Comparison of ENCODE assay signal across 20 cellular contexts in genomic region chr4:25883565-25883964, GRCh38.
"Had no signal": no experiment of that assay in that cellular context is flagged by ENCODE, and none has a peak within 500 bp of the region (broad histone marks: within the 10 kb centered on the region; RNA-seq: fewer than 3 reads in every experiment).

No MANE protein-coding gene starts in this region.

- H3K27ac Mint-ChIP-seq: activated naive CD8-positive, alpha-beta T cell treated with anti-CD3 and anti-CD28 coated beads for 36 hours; natural killer cell had no signal

- H3K4me1 ChIP-seq: breast epithelium, prostate gland had no signal

- ATAC-seq: activated T-cell treated with anti-CD3 and anti-CD28 coated beads, Interleukin-2, amount 50 U/mL, for 4 hours; left lobe of liver; lower lobe of right lung; natural killer cell had no signal

- H3K4me3 ChIP-seq: breast epithelium, coronary artery, lower lobe of right lung, ovary, prostate gland, right atrium auricular region, spleen, upper lobe of left lung had no signal

- H3K27ac ChIP-seq: breast epithelium, coronary artery, lower lobe of right lung, ovary, prostate gland, right atrium auricular region, upper lobe of left lung had no signal

- H3K9me3 ChIP-seq: breast epithelium, lower lobe of right lung, ovary, prostate gland, right atrium auricular region, spleen, upper lobe of left lung had no signal

- DNase-seq: activated CD4-positive, alpha-beta T cell treated with anti-CD3 and anti-CD28 coated beads, Interleukin-2, amount 50 U/mL, for 48 hours; activated CD8-positive, alpha-beta memory T cell treated with anti-CD3 and anti-CD28 coated beads, Interleukin-2, amount 50 U/mL, for 48 hours; activated naive CD4-positive, alpha-beta T cell treated with Interleukin-2 at 50 U/mL for 16 hours; activated naive CD8-positive, alpha-beta T cell treated with anti-CD3 and anti-CD28 coated beads for 36 hours; activated T-cell treated with anti-CD3 and anti-CD28 coated beads, Interleukin-2, amount 50 U/mL, for 4 hours; lower lobe of right lung; midbrain; natural killer cell; ovary; spleen; stimulated activated CD4-positive, alpha-beta T cell treated with anti-CD3 and anti-CD28 coated beads, Interleukin-4, amount 100 ng/mL, for 1 hour; stimulated activated naive CD4-positive, alpha-beta T cell treated with Interleukin-2 at 50 U/mL for 16 hours; T-helper 1 cell; upper lobe of left lung had no signal

- H3K27me3 ChIP-seq: breast epithelium, ovary, right atrium auricular region, spleen, upper lobe of left lung had no signal

- H3K4me1 Mint-ChIP-seq: activated naive CD8-positive, alpha-beta T cell treated with anti-CD3 and anti-CD28 coated beads for 36 hours; central memory CD8-positive, alpha-beta T cell had no signal

- H3K4me3 Mint-ChIP-seq: activated naive CD8-positive, alpha-beta T cell treated with anti-CD3 and anti-CD28 coated beads for 36 hours; activated T-cell treated with anti-CD3 and anti-CD28 coated beads, Interleukin-2, amount 50 U/mL, for 4 hours; central memory CD8-positive, alpha-beta T cell; natural killer cell had no signal

- H3K36me3 ChIP-seq: breast epithelium, lower lobe of right lung, ovary, prostate gland, right atrium auricular region, spleen, upper lobe of left lung had no signal

- H3K9me3 Mint-ChIP-seq: activated T-cell treated with anti-CD3 and anti-CD28 coated beads, Interleukin-2, amount 50 U/mL, for 4 hours; central memory CD8-positive, alpha-beta T cell; natural killer cell had no signal

- H3K36me3 Mint-ChIP-seq: activated naive CD8-positive, alpha-beta T cell treated with anti-CD3 and anti-CD28 coated beads for 36 hours; natural killer cell had no signal
